In genomic region chr5:149826574-149826973, GRCh38 we compare ENCODE assay signal across 27 cellular contexts.
DNase-seq lines count a peak whose midpoint lies in the region; ATAC-seq and TF ChIP-seq lines count a peak whose summit lies in the region.
"Had no signal": no experiment of that assay in that cellular context is flagged by ENCODE, and none has a peak within 500 bp of the region (broad histone marks: within the 10 kb centered on the region; RNA-seq: fewer than 3 reads in every experiment).

No MANE protein-coding gene starts in this region.

- TF ChIP-seq CTCF in esophagus squamous epithelium (IDR thresholded peaks at IDR 0.05) (no peak), gastrocnemius medialis (IDR thresholded peaks at IDR 0.05 in 4 of 5, conservative IDR thresholded peaks at IDR 0.05 in 1 of 5) (no peak)

- H3K36me3 ChIP-seq in esophagus squamous epithelium (peaks cover 0 to 76% (median 0%) of the 10 kb centered on the region in 3 donors), gastrocnemius medialis (peaks cover 0 to 7% of the 10 kb centered on the region in 2 donors)
- H3K36me3 ChIP-seq: SJSA1 had no signal

- H3K9me3 ChIP-seq in esophagus squamous epithelium (no peaks in the 10 kb centered on the region), right cardiac atrium (ENCODE audit: control insufficient read depth, low read length) (no peaks in the 10 kb centered on the region), gastrocnemius medialis (no peaks in the 10 kb centered on the region)
- H3K9me3 ChIP-seq: mucosa of descending colon, Peyer's patch, SJSA1 had no signal

- WGBS in esophagus squamous epithelium, 2 donors, result 35 to 72% methylated on average over 3 to 5 of the region's 9 CpGs
- 49% methylated on average over 9 of the region's 9 CpGs for WGBS in right cardiac atrium

- ATAC-seq in right cardiac atrium (peak; percentile 8 to 21), gastrocnemius medialis (no peak), GM21786 (IDR thresholded peaks at IDR 0.05; ENCODE audit: unreplicated experiment) (no peak), GM21381 (IDR thresholded peaks at IDR 0.05; ENCODE audit: unreplicated experiment) (no peak)
- ATAC-seq: mucosa of descending colon, T-cell had no signal

- in situ Hi-C loops in gastrocnemius medialis (cut with MboI; ENCODE audit: low sequenced_read_pairs in 4 of 4), result loop anchor here (5.0 to 10.0 kb wide), 4 partner anchors 94 to 189 kb away; partner anchors contain the start of gene PPARGC1B (in 1 of the 4)

- no peak overlapping the region for H3K4me3 ChIP-seq in esophagus squamous epithelium
- H3K4me3 ChIP-seq in right cardiac atrium (ENCODE audit: low read length), result no peak overlapping the region
- no peak overlapping the region for H3K4me3 ChIP-seq in gastrocnemius medialis
- H3K4me3 ChIP-seq: lung, mucosa of descending colon, Peyer's patch, SJSA1 had no signal

- H3K4me1 ChIP-seq in esophagus squamous epithelium (peaks cover 0 to 60% (median 32%) of the 10 kb centered on the region in 3 donors), right cardiac atrium (ENCODE audit: control insufficient read depth, insufficient read depth, low read length) (peaks cover 29% of the 10 kb centered on the region), gastrocnemius medialis (peaks cover 49 to 51% of the 10 kb centered on the region in 2 donors)

- H3K27ac ChIP-seq in esophagus squamous epithelium (peak overlapping the region in 3 of 4 donors; percentile 78 to 91 (median 86)), right cardiac atrium (ENCODE audit: low read length) (peak overlapping the region; percentile 46), gastrocnemius medialis (peak overlapping the region; percentile 74 to 84 (median 79))
- H3K27ac ChIP-seq: SJSA1 had no signal

- H3K27me3 ChIP-seq in esophagus squamous epithelium (no peaks in the 10 kb centered on the region), right cardiac atrium (ENCODE audit: control insufficient read depth, insufficient read depth) (no peaks in the 10 kb centered on the region), gastrocnemius medialis (no peaks in the 10 kb centered on the region)
- H3K27me3 ChIP-seq: Peyer's patch, SJSA1 had no signal

- DNase-seq in NCI-H446 treated with DMSO at 0.1 percent for 48 hours (lab: John Stamatoyannopoulos, UW) (peak; percentile 35), esophagus squamous epithelium (lab: John Stamatoyannopoulos, UW) (no peak), right cardiac atrium (peak in 1 of 3 donors; percentile 79), gastrocnemius medialis (no peak), NAMALWA (ENCODE audit: low spot score) (no peak)
- DNase-seq in stimulated activated naive CD4-positive, alpha-beta T cell treated with Interleukin-2 at 50 U/mL for 16 hours (lab: John Stamatoyannopoulos, UW), result no peak
- DNase-seq: ACHN; activated CD4-positive, alpha-beta memory T cell treated with anti-CD3 and anti-CD28 coated beads for 36 hours; activated CD8-positive, alpha-beta memory T cell treated with anti-CD3 and anti-CD28 coated beads, Interleukin-2, amount 50 U/mL, for 4 hours; activated naive CD4-positive, alpha-beta T cell treated with anti-CD3 and anti-CD28 coated beads, Interleukin-2, amount 50 U/mL, for 16 hours; amygdala; DMS53; GDM1; H9; kidney; mucosa of descending colon; NCI-H1092 treated with DMSO at 0.1 percent for 48 hours; NCI-H187 treated with DMSO at 0.1 percent for 48 hours; NCI-H2171 treated with DMSO at 0.1 percent for 48 hours; NCI-H524 treated with DMSO at 0.1 percent for 48 hours; nephron progenitor cell; Peyer's patch; T-cell had no signal

- intact Hi-C loops in esophagus squamous epithelium (cut with DNase I), result loop anchor here (5.0 kb wide), 1 partner anchor 169 kb away; no protein-coding TSS in a partner anchor
- intact Hi-C loops in right cardiac atrium (cut with DNase I), result loop anchor here in 3 of 4 donors (5.0 to 10.0 kb wide), 3 partner anchors 92 to 189 kb away; partner anchors contain the start of gene PPARGC1B (in 3 of the 3)
- intact Hi-C loops in gastrocnemius medialis (cut with DNase I; ENCODE audit: low total_unique reads), result no loop called here

- TF ChIP-seq POLR2A in esophagus squamous epithelium (IDR thresholded peaks at IDR 0.05) (no peak), gastrocnemius medialis (IDR thresholded peaks at IDR 0.05) (no peak)

Comparison
In these comparisons a context has a peak if more than half of its experiments do, and no peak if none do; other contexts are left out.
1. ATAC-seq: peak in right cardiac atrium (2 of 2); none in gastrocnemius medialis (0 of 2), GM21786 (single experiment) and GM21381 (single experiment).
2. Peak in every context shown above with its lines, with median percentiles within 50 percentile points of each other: H3K27ac ChIP-seq.